In genomic region chr6:1336246-1336843, GRCh38 we compare ENCODE assay signal across 10 cellular contexts. TPM values are rescaled to one million over a fixed set of nuclear protein-coding genes. Genes with fewer than 3 reads are reported as not detected.
DNase-seq lines count a peak whose midpoint lies in the region; ATAC-seq, FAIRE-seq and TF ChIP-seq lines count a peak whose summit lies in the region.
"Had no signal": no experiment of that assay in that cellular context is flagged by ENCODE, and none has a peak within 500 bp of the region (broad histone marks: within the 10 kb centered on the region; RNA-seq: fewer than 3 reads in every experiment).

No MANE protein-coding gene starts in this region.

- H3K4me3 Mint-ChIP-seq in HFFc6: no peak overlapping the region
- no peak overlapping the region for H3K4me3 Mint-ChIP-seq in mesothelial cell of epicardium
- H3K4me3 Mint-ChIP-seq: activated naive CD8-positive, alpha-beta T cell treated with anti-CD3 and anti-CD28 coated beads, Interleukin-2, amount 50 U/mL, for 24 hours had no signal

- H3K9ac ChIP-seq in GM12878 (ENCODE audit: control insufficient read depth, insufficient read depth, low read length): no peak overlapping the region

- H3K4me1 ChIP-seq in GM12878 (ENCODE audit: control insufficient read depth, insufficient read depth, low read length) (no peaks in the 10 kb centered on the region), left lung (peaks cover 5 to 7% of the 10 kb centered on the region in 2 donors)

- 43% methylated on average over 5 of the region's 5 CpGs for WGBS in GM12878 (ENCODE audit: insufficient coverage, insufficient replicate concordance, low lambda C conversion rate, missing lambda C conversion rate)

- H3K27me3 ChIP-seq in GM12878 (replicated peaks in 1 of 2; ENCODE audit: control insufficient read depth in 2 of 2, insufficient read depth in 2 of 2, low read length in 1 of 2) (peaks cover 0 to 4% of the 10 kb centered on the region in 2 experiments), left lung (no peaks in the 10 kb centered on the region)

- H3K9me3 Mint-ChIP-seq in HFFc6: no peaks in the 10 kb centered on the region
- H3K9me3 Mint-ChIP-seq in mesothelial cell of epicardium: no peaks in the 10 kb centered on the region
- H3K9me3 Mint-ChIP-seq: activated naive CD8-positive, alpha-beta T cell treated with anti-CD3 and anti-CD28 coated beads, Interleukin-2, amount 50 U/mL, for 24 hours had no signal

- H4K20me1 ChIP-seq in GM12878 (ENCODE audit: control insufficient read depth, insufficient read depth): no peaks in the 10 kb centered on the region

- CTCF ChIA-PET in GM12878 (lab: Yijun Ruan, JAX): interaction anchor here (0.9 to 1.3 kb wide), 3 partner anchors 10 to 746 kb away, joined by 3 read pairs; no protein-coding TSS in a partner anchor

- no peak overlapping the region for H3K4me3 ChIP-seq in AG09309 (ENCODE audit: control insufficient read depth, low read depth, low read length)
- H3K4me3 ChIP-seq in GM12878: no peak overlapping the region
- no peak overlapping the region for H3K4me3 ChIP-seq in left lung

- TF ChIP-seq RAD21 in GM12878 (IDR thresholded peaks at IDR 0.05; ENCODE audit: insufficient read depth, low read depth, low read length): peak; percentile 52

- SMC1A ChIA-PET in GM12878 (lab: Charles Lee; ENCODE audit: uncharacterized antibody, unreplicated experiment): interaction anchor here (0.6 kb wide), 1 partner anchor 1157 kb away, joined by 3 read pairs; no protein-coding TSS in a partner anchor

- intact Hi-C loops in GM12878 (cut with micrococcal nuclease; ENCODE audit: unreplicated experiment) (no loop called here), left lung (cut with DNase I) (no loop called here)

- FAIRE-seq in GM12878 (lab: Jason Lieb, UNC): peak; percentile 74

- H3K79me2 ChIP-seq in GM12878 (ENCODE audit: control insufficient read depth, insufficient read depth, low read length): no peaks in the 10 kb centered on the region

- H3K27ac ChIP-seq in GM12878 (ENCODE audit: control insufficient read depth, insufficient read depth) (no peak overlapping the region), left lung (peak overlapping the region in 1 of 2 donors; percentile 61)

- no peak for TF ChIP-seq POLR2A in GM12878 (IDR thresholded peaks at IDR 0.05; ENCODE audit: low read depth, low read length)

- TF ChIP-seq CTCF in AG09309 (IDR thresholded peaks at IDR 0.05; ENCODE audit: control insufficient read depth, insufficient read depth, low read depth, low read length, missing control alignments): peak; percentile 31
- TF ChIP-seq CTCF in HFFc6 (IDR thresholded peaks at IDR 0.05): peak; percentile 70
- TF ChIP-seq CTCF in GM12878 (IDR thresholded peaks at IDR 0.05 in 2 of 3, conservative IDR thresholded peaks at IDR 0.05 in 1 of 3; ENCODE audit: control insufficient read depth in 2 of 3, extremely low read depth in 1 of 3, insufficient read depth in 1 of 3, low read depth in 3 of 3, low read length in 3 of 3): peak; percentile 7 to 23 (median 12); a peak in 1 of 6 replicates
- no peak for TF ChIP-seq CTCF in left lung (IDR thresholded peaks at IDR 0.05)
- TF ChIP-seq CTCF in mesothelial cell of epicardium (IDR thresholded peaks at IDR 0.05; ENCODE audit: unreplicated experiment): no peak

- no peak overlapping the region for H2AFZ ChIP-seq in GM12878 (ENCODE audit: control insufficient read depth, low read depth, low read length)

- POLR2A ChIA-PET in GM12878 (lab: Charles Lee): interaction anchor here (0.5 kb wide), 1 partner anchor 1071 kb away, joined by 3 read pairs; no protein-coding TSS in a partner anchor

- in situ Hi-C loops in GM12878 (cut with MboI): no loop called here

- RAD21 ChIA-PET in GM12878 (lab: Charles Lee; ENCODE audit: unreplicated experiment): no interaction called here

- no peak overlapping the region for H3K4me2 ChIP-seq in GM12878 (ENCODE audit: control insufficient read depth, insufficient read depth)

- H3K4me1 Mint-ChIP-seq in HFFc6 (ENCODE audit: low read depth) (peaks cover 42% of the 10 kb centered on the region), mesothelial cell of epicardium (peaks cover 17% of the 10 kb centered on the region)
- H3K4me1 Mint-ChIP-seq: activated naive CD8-positive, alpha-beta T cell treated with anti-CD3 and anti-CD28 coated beads, Interleukin-2, amount 50 U/mL, for 24 hours had no signal

- no peak for TF ChIP-seq EP300 in GM12878 (IDR thresholded peaks at IDR 0.05; ENCODE audit: borderline replicate concordance in 1 of 2, control insufficient read depth in 1 of 2, low read depth in 2 of 2, low read length in 2 of 2)

- DNase-seq in AG09309 (ENCODE audit: low read depth): no peak
- DNase-seq in HFFc6: no peak
- DNase-seq in GM12878 (ENCODE audit: low read depth, low spot score): no peak
- no peak for DNase-seq in left lung
- DNase-seq in NCI-H1930 (lab: John Stamatoyannopoulos, UW): no peak
- no peak for DNase-seq in mesothelial cell of epicardium (ENCODE audit: low spot score in 2 of 2, unreplicated experiment in 2 of 2)
- DNase-seq: activated naive CD8-positive, alpha-beta T cell treated with anti-CD3 and anti-CD28 coated beads, Interleukin-2, amount 50 U/mL, for 24 hours; retina had no signal

- H3K27me3 Mint-ChIP-seq in HFFc6 (ENCODE audit: insufficient read depth): peaks cover 7% of the 10 kb centered on the region; the same call in 1 of the 2 replicates
- peaks cover 27% of the 10 kb centered on the region for H3K27me3 Mint-ChIP-seq in mesothelial cell of epicardium (ENCODE audit: low read depth)

- H3K36me3 ChIP-seq in GM12878 (ENCODE audit: control insufficient read depth in 2 of 2, insufficient read depth in 2 of 2, low read length in 1 of 2) (no peaks in the 10 kb centered on the region), left lung (no peaks in the 10 kb centered on the region)

- H3K36me3 Mint-ChIP-seq in HFFc6 (ENCODE audit: low read depth): no peaks in the 10 kb centered on the region
- H3K36me3 Mint-ChIP-seq in mesothelial cell of epicardium: no peaks in the 10 kb centered on the region

- ATAC-seq in GM12878 (no peak), left lung (peak; percentile 92), GM18520 (IDR thresholded peaks at IDR 0.05; ENCODE audit: unreplicated experiment) (no peak), GM21723 (IDR thresholded peaks at IDR 0.05; ENCODE audit: unreplicated experiment) (no peak)
- ATAC-seq: activated naive CD8-positive, alpha-beta T cell treated with anti-CD3 and anti-CD28 coated beads, Interleukin-2, amount 50 U/mL, for 24 hours had no signal

- no peak overlapping the region for H3K27ac Mint-ChIP-seq in HFFc6
- no peak overlapping the region for H3K27ac Mint-ChIP-seq in mesothelial cell of epicardium
- H3K27ac Mint-ChIP-seq: activated naive CD8-positive, alpha-beta T cell treated with anti-CD3 and anti-CD28 coated beads, Interleukin-2, amount 50 U/mL, for 24 hours had no signal

- BruUV-seq in GM12878 (replicated peaks; lab: Mats Ljungman, UMichigan): no TSS peak

- H3K9me3 ChIP-seq in GM12878 (replicated peaks; ENCODE audit: control insufficient read depth, insufficient read depth, low read length): no peaks in the 10 kb centered on the region
- no peaks in the 10 kb centered on the region for H3K9me3 ChIP-seq in left lung

TF ChIP-seq in GM12878, 131 proteins besides CTCF, POLR2A, EP300 and RAD21:
- TF ChIP-seq TCF7 (IDR thresholded peaks at IDR 0.05; ENCODE audit: borderline replicate concordance): no peak
- peak; percentile 16; the same call in 1 of the 2 replicates for TF ChIP-seq SMC3 (IDR thresholded peaks at IDR 0.05; ENCODE audit: borderline replicate concordance, low read length)

RNA-seq across cellular contexts. Expression of gene FOXQ1, which starts 24.4 kb away (rescaled TPM):
- total RNA-seq in HFFc6 (2021; fragmentation: NEBNext Ultra II Directional; extraction: Animal tissue kit (Norgen Biotek cat#: 25700)): 1 to 10 TPM in 5 of 6 experiments, under 1 TPM in 1; 0.74 to 3.2 (median 2.7) TPM
- not detected in 2 replicates for total RNA-seq in GM12878 (2013; cell fraction: nucleolus; rRNA removed)
- not detected in 2 replicates for total RNA-seq in GM12878 (2014; rRNA removed)
- not detected in 2 replicates for total RNA-seq in GM12878 (2014; rRNA removed; fragmentation: Illumina TruSeq; extraction: Trizol)
- 0.08 TPM in 1 of 2 replicates, not detected in the other for total RNA-seq in GM12878 (2021)
- polyA plus RNA-seq in GM12878 (2011; ENCODE audit: low read depth): not detected
- polyA plus RNA-seq in GM12878 (2011; rRNA removed): not detected in 2 replicates
- not detected in 2 replicates for polyA plus RNA-seq in GM12878 (2011; cell fraction: cytosol; rRNA removed)
- not detected in 2 replicates for polyA plus RNA-seq in GM12878 (2011; cell fraction: nucleus; rRNA removed)
- not detected in 2 replicates for polyA plus RNA-seq in GM12878 (2012)
- polyA plus RNA-seq in GM12878 (2014; fragmentation: Illumina TruSeq; extraction: Trizol): not detected in 2 replicates
- polyA plus RNA-seq in GM12878 (2014; fragmentation: Nextera tagmentation; extraction: Ambion mirVana): not detected
- polyA plus RNA-seq in GM12878 (2014; rRNA removed): not detected in 2 replicates
- not detected for polyA plus RNA-seq in GM12878 (2016; fragmentation: Nextera tagmentation; extraction: Ambion mirVana)
- polyA minus RNA-seq in GM12878 (2011; rRNA and poly(A)+ RNA removed): not detected in 2 replicates
- 0.62 TPM in 1 of 2 replicates, not detected in the other for polyA minus RNA-seq in GM12878 (2011; cell fraction: cytosol; rRNA and poly(A)+ RNA removed)
- polyA minus RNA-seq in GM12878 (2011; cell fraction: nucleus; rRNA and poly(A)+ RNA removed): not detected in 2 replicates
- 10 to 100 TPM in 1 of 2 donors, 1 to 10 TPM in 1; 6.4 to 12.1 TPM for total RNA-seq in left lung
- total RNA-seq in mesothelial cell of epicardium: 0.20 to 0.53 TPM (median 0.41 TPM) in 3 replicates

RNA-seq across cellular contexts. Expression of gene FOXF2, which starts 53.0 kb away (rescaled TPM):
- total RNA-seq in HFFc6 (2021; fragmentation: NEBNext Ultra II Directional; extraction: Animal tissue kit (Norgen Biotek cat#: 25700)): 10 to 100 TPM; 15.4 to 31.8 (median 29.5) TPM
- not detected in 2 replicates for total RNA-seq in GM12878 (2013; cell fraction: nucleolus; rRNA removed)
- not detected in 2 replicates for total RNA-seq in GM12878 (2014; rRNA removed)
- not detected in 2 replicates for total RNA-seq in GM12878 (2014; rRNA removed; fragmentation: Illumina TruSeq; extraction: Trizol)
- total RNA-seq in GM12878 (2021): not detected in 2 replicates
- not detected for polyA plus RNA-seq in GM12878 (2011; ENCODE audit: low read depth)
- not detected in 2 replicates for polyA plus RNA-seq in GM12878 (2011; rRNA removed)
- polyA plus RNA-seq in GM12878 (2011; cell fraction: cytosol; rRNA removed): not detected in 2 replicates
- polyA plus RNA-seq in GM12878 (2011; cell fraction: nucleus; rRNA removed): not detected in 2 replicates
- polyA plus RNA-seq in GM12878 (2012): not detected in 2 replicates
- not detected in 2 replicates for polyA plus RNA-seq in GM12878 (2014; fragmentation: Illumina TruSeq; extraction: Trizol)
- polyA plus RNA-seq in GM12878 (2014; fragmentation: Nextera tagmentation; extraction: Ambion mirVana): not detected
- polyA plus RNA-seq in GM12878 (2014; rRNA removed): not detected in 2 replicates
- polyA plus RNA-seq in GM12878 (2016; fragmentation: Nextera tagmentation; extraction: Ambion mirVana): not detected
- polyA minus RNA-seq in GM12878 (2011; rRNA and poly(A)+ RNA removed): not detected in 2 replicates
- 1.7 TPM in 1 of 2 replicates, not detected in the other for polyA minus RNA-seq in GM12878 (2011; cell fraction: cytosol; rRNA and poly(A)+ RNA removed)
- polyA minus RNA-seq in GM12878 (2011; cell fraction: nucleus; rRNA and poly(A)+ RNA removed): not detected in 2 replicates
- total RNA-seq in left lung: 10 to 100 TPM; 12.6 to 17.7 TPM
- 0.13 to 0.27 TPM in 2 of 3 replicates, not detected in the other for total RNA-seq in mesothelial cell of epicardium

Comparison
In these comparisons a context has a peak if more than half of its experiments do, and no peak if none do; other contexts are left out.
1. CTCF ChIP-seq: peak in AG09309 (single experiment), HFFc6 (single experiment) and GM12878 (3 of 3); none in left lung (0 of 2) and mesothelial cell of epicardium (single experiment).
2. RNA of gene FOXF2, which starts 53.0 kb away (total RNA-seq): 15.4 to 31.8 TPM in HFFc6 and 12.6 to 17.7 TPM in left lung; 0.13 to 0.27 TPM in mesothelial cell of epicardium and not detected in GM12878; every median in the first group is over 10 times any median in the second.